Comparison of ENCODE assay signal across 8 cellular contexts in genomic region chr1:43992232-43992995, GRCh38. TPM values are rescaled to one million over a fixed set of nuclear protein-coding genes. Genes with fewer than 3 reads are reported as not detected.
DNase-seq lines count a peak whose midpoint lies in the region; ATAC-seq and FAIRE-seq lines count a peak whose summit lies in the region.

No MANE protein-coding gene starts in this region.

- no peaks in the 10 kb centered on the region for H3K36me3 ChIP-seq in subcutaneous abdominal adipose tissue (ENCODE audit: control insufficient read depth in 5 of 5, insufficient read depth in 5 of 5, low read length in 5 of 5)

- no peaks in the 10 kb centered on the region for H3K9me3 ChIP-seq in subcutaneous abdominal adipose tissue (ENCODE audit: control insufficient read depth in 5 of 5, low read length in 5 of 5)

- peak overlapping the region; percentile 58 for H3K4me3 ChIP-seq in iPS-11a (ENCODE audit: low read depth, low read length)
- H3K4me3 ChIP-seq in subcutaneous abdominal adipose tissue (ENCODE audit: low read depth in 1 of 5, low read length in 5 of 5), result peak overlapping the region; percentile 61 to 78 (median 75)

- no peak overlapping the region for H3K27ac Mint-ChIP-seq in activated CD4-positive, alpha-beta memory T cell treated with anti-CD3 and anti-CD28 coated beads, Interleukin-2, amount 10 ng/mL, durations not matched to agents 7 days and 5 days

- POLR2A ChIA-PET in activated CD4-positive, alpha-beta memory T cell treated with anti-CD3 and anti-CD28 coated beads, Interleukin-2, amount 10 ng/mL, durations not matched to agents 7 days and 5 days (lab: Charles Lee), result interaction anchor here (1.8 kb wide), 1 partner anchor 17 kb away, joined by 15 read pairs; the partner anchor contains the start of gene ATP6V0B

- H3K27ac ChIP-seq in subcutaneous abdominal adipose tissue (ENCODE audit: low read depth, low read length), result no peak overlapping the region

- CTCF ChIA-PET in activated CD4-positive, alpha-beta memory T cell treated with anti-CD3 and anti-CD28 coated beads, Interleukin-2, amount 10 ng/mL, durations not matched to agents 7 days and 5 days (lab: Charles Lee), result interaction anchor here (0.8 to 2.9 kb wide), 9 partner anchors 12 to 229 kb away, joined by 3 to 12 read pairs (median 6); partner anchors contain the start of gene ATP6V0B

- peaks cover 24% of the 10 kb centered on the region for H3K4me1 Mint-ChIP-seq in activated CD4-positive, alpha-beta memory T cell treated with anti-CD3 and anti-CD28 coated beads, Interleukin-2, amount 10 ng/mL, durations not matched to agents 7 days and 5 days

- ATAC-seq in GM19324 (IDR thresholded peaks at IDR 0.05; ENCODE audit: low FRiP score, unreplicated experiment), result no peak

- no peaks in the 10 kb centered on the region for H3K36me3 Mint-ChIP-seq in activated CD4-positive, alpha-beta memory T cell treated with anti-CD3 and anti-CD28 coated beads, Interleukin-2, amount 10 ng/mL, durations not matched to agents 7 days and 5 days (ENCODE audit: low read depth)

- FAIRE-seq in frontal cortex (lab: Jason Lieb, UNC), result no peak

- H3K9ac ChIP-seq in subcutaneous abdominal adipose tissue (ENCODE audit: low read length in 5 of 5), result peak overlapping the region in 3 of 5 donors; percentile 48 to 80 (median 76)

- peak; percentile 22 for DNase-seq in NCI-H345 (lab: John Stamatoyannopoulos, UW)
- DNase-seq in NCI-H345 treated with DMSO at 0.1 percent for 48 hours (lab: John Stamatoyannopoulos, UW; ENCODE audit: unreplicated experiment), result no peak
- DNase-seq in activated CD4-positive, alpha-beta memory T cell treated with anti-CD3 and anti-CD28 coated beads, Interleukin-2, amount 10 ng/mL, durations not matched to agents 7 days and 5 days, result no peak
- no peak for DNase-seq in NCI-H774 (lab: John Stamatoyannopoulos, UW)
- no peak for DNase-seq in frontal cortex (ENCODE audit: low spot score in 2 of 2)

- H3K4me1 ChIP-seq in subcutaneous abdominal adipose tissue (ENCODE audit: control insufficient read depth in 5 of 5, insufficient read depth in 5 of 5, low read length in 5 of 5), result peaks cover 0 to 29% (median 22%) of the 10 kb centered on the region in 5 donors

- no peaks in the 10 kb centered on the region for H3K9me3 Mint-ChIP-seq in activated CD4-positive, alpha-beta memory T cell treated with anti-CD3 and anti-CD28 coated beads, Interleukin-2, amount 10 ng/mL, durations not matched to agents 7 days and 5 days

- no peaks in the 10 kb centered on the region for H3K27me3 ChIP-seq in subcutaneous abdominal adipose tissue (ENCODE audit: control insufficient read depth in 5 of 5, insufficient read depth in 4 of 5, low read length in 5 of 5)

- H3K4me3 Mint-ChIP-seq in activated CD4-positive, alpha-beta memory T cell treated with anti-CD3 and anti-CD28 coated beads, Interleukin-2, amount 10 ng/mL, durations not matched to agents 7 days and 5 days, result peak overlapping the region; percentile 90

- no peaks in the 10 kb centered on the region for H3K27me3 Mint-ChIP-seq in activated CD4-positive, alpha-beta memory T cell treated with anti-CD3 and anti-CD28 coated beads, Interleukin-2, amount 10 ng/mL, durations not matched to agents 7 days and 5 days

RNA-seq across cellular contexts. Expression of gene CCDC24, which starts 1.0 kb away (rescaled TPM):
- 1 to 10 TPM; 1.8 to 2.2 TPM for total RNA-seq in activated CD4-positive, alpha-beta memory T cell treated with anti-CD3 and anti-CD28 coated beads, Interleukin-2, amount 10 ng/mL, durations not matched to agents 7 days and 5 days
- total RNA-seq in frontal cortex, result 5.3 TPM

RNA-seq across cellular contexts. Expression of gene B4GALT2, which starts 13.4 kb away (rescaled TPM):
- total RNA-seq in activated CD4-positive, alpha-beta memory T cell treated with anti-CD3 and anti-CD28 coated beads, Interleukin-2, amount 10 ng/mL, durations not matched to agents 7 days and 5 days, result 10 to 100 TPM; 13.0 to 15.5 TPM
- total RNA-seq in frontal cortex, result 119 TPM

RNA-seq across cellular contexts. Expression of gene ATP6V0B, which starts 17.7 kb away (rescaled TPM):
- total RNA-seq in activated CD4-positive, alpha-beta memory T cell treated with anti-CD3 and anti-CD28 coated beads, Interleukin-2, amount 10 ng/mL, durations not matched to agents 7 days and 5 days, result 100 to 1,000 TPM; 121 TPM
- 265 TPM for total RNA-seq in frontal cortex

RNA-seq across cellular contexts. Expression of gene DPH2, which starts 22.6 kb away (rescaled TPM):
- 10 to 100 TPM; 18.0 to 19.2 TPM for total RNA-seq in activated CD4-positive, alpha-beta memory T cell treated with anti-CD3 and anti-CD28 coated beads, Interleukin-2, amount 10 ng/mL, durations not matched to agents 7 days and 5 days
- 12.2 TPM for total RNA-seq in frontal cortex

RNA-seq across cellular contexts. Expression of gene SLC6A9, which starts 38.8 kb away (rescaled TPM):
- 1 to 10 TPM; 4.8 to 5.7 TPM for total RNA-seq in activated CD4-positive, alpha-beta memory T cell treated with anti-CD3 and anti-CD28 coated beads, Interleukin-2, amount 10 ng/mL, durations not matched to agents 7 days and 5 days
- total RNA-seq in frontal cortex, result 2.9 TPM
